Comparison of ENCODE assay signal across 25 cellular contexts in genomic region chr7:140635821-140636220, GRCh38. TPM values are rescaled to one million over a fixed set of nuclear protein-coding genes. Genes with fewer than 3 reads are reported as not detected.
DNase-seq lines count a peak whose midpoint lies in the region; ATAC-seq and TF ChIP-seq lines count a peak whose summit lies in the region.
"Had no signal": no experiment of that assay in that cellular context is flagged by ENCODE, and none has a peak within 500 bp of the region (broad histone marks: within the 10 kb centered on the region; RNA-seq: fewer than 3 reads in every experiment).

No MANE protein-coding gene starts in this region.

- H3K27me3 ChIP-seq in HUES6 (ENCODE audit: control insufficient read depth, insufficient read depth, low read length) = peaks cover 6% of the 10 kb centered on the region; the same call in 1 of the 2 replicates
- peaks cover 0 to 5% of the 10 kb centered on the region in 2 donors for H3K27me3 ChIP-seq in esophagus (ENCODE audit: control insufficient read depth in 1 of 2, insufficient read depth in 2 of 2, low read length in 2 of 2)
- peaks cover 4 to 25% (median 9%) of the 10 kb centered on the region in 5 donors for H3K27me3 ChIP-seq in subcutaneous abdominal adipose tissue (ENCODE audit: control insufficient read depth in 5 of 5, insufficient read depth in 4 of 5, low read length in 5 of 5)
- H3K27me3 ChIP-seq: SJSA1 had no signal

- no peaks in the 10 kb centered on the region for H3K27me3 Mint-ChIP-seq in mesothelial cell of epicardium (ENCODE audit: low read depth)

- H3K4me1 ChIP-seq in HUES6 (ENCODE audit: control insufficient read depth, insufficient read depth, low read length) = peaks cover 37% of the 10 kb centered on the region
- H3K4me1 ChIP-seq in esophagus (ENCODE audit: control insufficient read depth in 2 of 2, insufficient read depth in 2 of 2, low read length in 1 of 2) = peaks cover 1 to 4% of the 10 kb centered on the region in 2 donors
- H3K4me1 ChIP-seq in subcutaneous abdominal adipose tissue (ENCODE audit: control insufficient read depth in 5 of 5, insufficient read depth in 5 of 5, low read length in 5 of 5) = peaks cover 13 to 73% (median 55%) of the 10 kb centered on the region in 5 donors
- H3K4me1 ChIP-seq: prostate gland had no signal

- H3K36me3 ChIP-seq in HUES6 (ENCODE audit: control insufficient read depth, insufficient read depth, low read length) = no peaks in the 10 kb centered on the region
- no peaks in the 10 kb centered on the region for H3K36me3 ChIP-seq in esophagus (ENCODE audit: control insufficient read depth in 2 of 2, insufficient read depth in 2 of 2, low read length in 1 of 2)
- H3K36me3 ChIP-seq in subcutaneous abdominal adipose tissue (ENCODE audit: control insufficient read depth in 5 of 5, insufficient read depth in 5 of 5, low read length in 5 of 5) = no peaks in the 10 kb centered on the region
- H3K36me3 ChIP-seq: prostate gland, suprapubic skin had no signal

- no peaks in the 10 kb centered on the region for H3K9me3 ChIP-seq in HUES6 (ENCODE audit: control insufficient read depth, insufficient read depth, low read depth, low read length)
- H3K9me3 ChIP-seq in esophagus (ENCODE audit: control insufficient read depth in 2 of 2, insufficient read depth in 1 of 2, low read depth in 1 of 2, low read length in 1 of 2) = no peaks in the 10 kb centered on the region
- H3K9me3 ChIP-seq in subcutaneous abdominal adipose tissue (ENCODE audit: control insufficient read depth in 5 of 5, low read length in 5 of 5) = no peaks in the 10 kb centered on the region
- H3K9me3 ChIP-seq: prostate gland, SJSA1, suprapubic skin had no signal

- no peaks in the 10 kb centered on the region for H3K36me3 Mint-ChIP-seq in mesothelial cell of epicardium
- H3K36me3 Mint-ChIP-seq: CD4-positive, alpha-beta memory T cell; memory B cell; natural killer cell had no signal

- no peak for ATAC-seq in GM21515 (IDR thresholded peaks at IDR 0.05; ENCODE audit: unreplicated experiment)
- ATAC-seq in HG02938 (IDR thresholded peaks at IDR 0.05; ENCODE audit: unreplicated experiment) = no peak
- ATAC-seq: natural killer cell, T-helper 17 cell had no signal

- WGBS in esophagus, 2 donors = 73 to 75% methylated on average over 5 of the region's 5 CpGs

- TF ChIP-seq CTCF in mesothelial cell of epicardium (IDR thresholded peaks at IDR 0.05; ENCODE audit: unreplicated experiment) = no peak

- H3K27ac ChIP-seq in HUES6 (ENCODE audit: low read depth, low read length) = peak overlapping the region; percentile 13; the same call in 1 of the 2 replicates
- peak overlapping the region; percentile 8 to 33 for H3K27ac ChIP-seq in esophagus (ENCODE audit: low read depth in 2 of 2, low read length in 1 of 2)
- peak overlapping the region; percentile 18 for H3K27ac ChIP-seq in subcutaneous abdominal adipose tissue (ENCODE audit: low read depth, low read length)
- H3K27ac ChIP-seq: prostate gland, SJSA1, suprapubic skin, VCaP had no signal

- H3K4me3 ChIP-seq in HUES6 (ENCODE audit: low read depth, low read length) (no peak overlapping the region), esophagus (ENCODE audit: low read depth in 1 of 2, low read length in 2 of 2) (no peak overlapping the region), subcutaneous abdominal adipose tissue (ENCODE audit: low read depth in 1 of 5, low read length in 5 of 5) (peak overlapping the region in 1 of 5 donors; percentile 36)
- H3K4me3 ChIP-seq: prostate gland, SJSA1, suprapubic skin had no signal

- no peak overlapping the region for H3K4me3 Mint-ChIP-seq in mesothelial cell of epicardium
- H3K4me3 Mint-ChIP-seq: CD4-positive, alpha-beta memory T cell; memory B cell; natural killer cell; T-helper 17 cell had no signal

- H3K9ac ChIP-seq in HUES6 (ENCODE audit: low read length) (peak overlapping the region; percentile 43), subcutaneous abdominal adipose tissue (ENCODE audit: low read length in 5 of 5) (peak overlapping the region in 1 of 5 donors; percentile 46)

- DNase-seq in mesothelial cell of epicardium (ENCODE audit: low spot score in 2 of 2, unreplicated experiment in 2 of 2) (no peak), NCI-H510A treated with DMSO at 0.1 percent for 48 hours (lab: John Stamatoyannopoulos, UW) (no peak)
- DNase-seq: activated CD4-positive, alpha-beta T cell treated with anti-CD3 and anti-CD28 coated beads, Interleukin-2, amount 50 U/mL, for 4 hours; activated effector memory CD4-positive, alpha-beta T cell treated with anti-CD3 and anti-CD28 coated beads, Interleukin-2, amount 50 U/mL, for 16 hours; amniotic stem cell; CD4-positive, alpha-beta memory T cell; dorsolateral prefrontal cortex; erythroblast; glutamatergic neuron; Kasumi-1; natural killer cell; NCI-H1105 treated with DMSO at 0.1 percent for 48 hours; NCI-H748 treated with DMSO at 0.1 percent for 48 hours; OCI-M1; T-helper 17 cell had no signal

- H3K27ac Mint-ChIP-seq in mesothelial cell of epicardium = peak overlapping the region; percentile 23
- H3K27ac Mint-ChIP-seq: CD4-positive, alpha-beta memory T cell; memory B cell; natural killer cell; T-helper 17 cell had no signal

- no peaks in the 10 kb centered on the region for H3K9me3 Mint-ChIP-seq in mesothelial cell of epicardium
- H3K9me3 Mint-ChIP-seq: memory B cell, natural killer cell had no signal

- peaks cover 33% of the 10 kb centered on the region for H3K4me1 Mint-ChIP-seq in mesothelial cell of epicardium

RNA-seq across cellular contexts. Expression of gene DENND2A, which starts 4.8 kb away (rescaled TPM):
- polyA plus RNA-seq in esophagus = 1 to 10 TPM; 1.2 to 1.5 TPM
- total RNA-seq in mesothelial cell of epicardium = 31.9 to 38.0 TPM (median 32.3 TPM) in 3 replicates
- total RNA-seq: CD4-positive, alpha-beta memory T cell; T-helper 17 cell had no signal
- polyA plus RNA-seq: CD4-positive, alpha-beta memory T cell had no signal

RNA-seq across cellular contexts. Expression of gene ADCK2, which starts 36.9 kb away (rescaled TPM):
- polyA plus RNA-seq in esophagus = 10 to 100 TPM in 1 of 2 donors, 1 to 10 TPM in 1; 9.2 to 14.8 TPM
- 24.9 to 28.8 TPM (median 26.6 TPM) in 3 replicates for total RNA-seq in mesothelial cell of epicardium
